ENCODE assay signal across 19 cellular contexts in genomic region chr1:171084091-171084490, GRCh38. TPM values are rescaled to one million over a fixed set of nuclear protein-coding genes. Genes with fewer than 3 reads are reported as not detected.
"Had no signal": no experiment of that assay in that cellular context is flagged by ENCODE, and none has a peak within 500 bp of the region (broad histone marks: within the 10 kb centered on the region; RNA-seq: fewer than 3 reads in every experiment).

No MANE protein-coding gene starts in this region.

- H3K27me3 ChIP-seq: cardiac muscle cell, esophagus muscularis mucosa, hepatocyte, sigmoid colon, spleen, testis had no signal

- H3K4me3 ChIP-seq: cardiac muscle cell, esophagus muscularis mucosa, hepatocyte, psoas muscle, sigmoid colon, spleen, testis had no signal

- H3K4me1 ChIP-seq: psoas muscle, spleen, testis had no signal

- ATAC-seq: activated CD8-positive, alpha-beta memory T cell treated with anti-CD3 and anti-CD28 coated beads, Interleukin-2, amount 10 ng/mL, durations not matched to agents 7 days and 5 days; psoas muscle; stimulated activated memory B cell treated with anti-CD40 and anti-IgM and Interleukin-4, amounts not matched to agents 10 μg/mL and 1 μg/mL and 100 μg/mL, for 72 hours had no signal

- H3K27ac ChIP-seq: cardiac muscle cell, esophagus muscularis mucosa, hepatocyte, psoas muscle, sigmoid colon, spleen, testis had no signal

- H3K9me3 ChIP-seq: esophagus muscularis mucosa, psoas muscle, sigmoid colon, spleen, testis had no signal

- DNase-seq: activated B cell treated with CpG ODN at 0.5 μM for 24 hours; activated CD4-positive, alpha-beta memory T cell treated with anti-CD3 and anti-CD28 coated beads for 36 hours; activated CD4-positive, alpha-beta T cell treated with anti-CD3 and anti-CD28 coated beads for 4 hours; activated CD8-positive, alpha-beta memory T cell treated with anti-CD3 and anti-CD28 coated beads, Interleukin-2, amount 10 ng/mL, durations not matched to agents 7 days and 5 days; dermis blood vessel endothelial cell; effector memory CD4-positive, alpha-beta T cell; psoas muscle; sigmoid colon; spleen; stimulated activated CD4-positive, alpha-beta T cell treated with anti-CD3 and anti-CD28 coated beads, Interleukin-4, amount 100 ng/mL, for 4 hours; T-helper 1 cell; T-helper 9 cell; testis had no signal

- H3K36me3 ChIP-seq: cardiac muscle cell, esophagus muscularis mucosa, sigmoid colon, spleen had no signal

RNA-seq across cellular contexts. Expression of gene FMO3, which starts 6.6 kb away (rescaled TPM):
- total RNA-seq: activated B cell treated with CpG ODN at 0.5 μM for 24 hours; activated CD4-positive, alpha-beta memory T cell treated with anti-CD3 and anti-CD28 coated beads for 36 hours; activated CD8-positive, alpha-beta memory T cell treated with anti-CD3 and anti-CD28 coated beads, Interleukin-2, amount 10 ng/mL, durations not matched to agents 7 days and 5 days; cardiac muscle cell; dermis blood vessel endothelial cell; endothelial cell of umbilical vein; neural crest cell had no signal
- polyA plus RNA-seq: cardiac muscle cell, endothelial cell of umbilical vein had no signal
